15 cellular contexts compared by ENCODE assay signal in genomic region chr19:3981373-3981735, GRCh38. TPM values are rescaled to one million over a fixed set of nuclear protein-coding genes. Genes with fewer than 3 reads are reported as not detected.
DNase-seq lines count a peak whose midpoint lies in the region; ATAC-seq and TF ChIP-seq lines count a peak whose summit lies in the region.
"Had no signal": no experiment of that assay in that cellular context is flagged by ENCODE, and none has a peak within 500 bp of the region (broad histone marks: within the 10 kb centered on the region; RNA-seq: fewer than 3 reads in every experiment).

No MANE protein-coding gene starts in this region.

- no peak overlapping the region for H4K91ac ChIP-seq in trophoblast cell (ENCODE audit: low read depth, low read length)

- H4K12ac ChIP-seq in trophoblast cell (ENCODE audit: low read depth, low read length), result no peak overlapping the region

- H2AK5ac ChIP-seq in trophoblast cell (ENCODE audit: low read length), result no peak overlapping the region

- H3K79me1 ChIP-seq in trophoblast cell (ENCODE audit: low read length), result peaks cover 7% of the 10 kb centered on the region

- no peaks in the 10 kb centered on the region for H3K27me3 ChIP-seq in DND-41 (ENCODE audit: insufficient read depth, low read length, poor library complexity)
- no peaks in the 10 kb centered on the region for H3K27me3 ChIP-seq in trophoblast cell (ENCODE audit: insufficient read depth, low read length)
- H3K27me3 ChIP-seq in foreskin keratinocyte, result no peaks in the 10 kb centered on the region
- H3K27me3 ChIP-seq: body of pancreas had no signal

- H3K4me3 ChIP-seq in DND-41 (ENCODE audit: low read depth in 1 of 2, low read length in 2 of 2) (no peak overlapping the region), trophoblast cell (ENCODE audit: low read depth, low read length) (no peak overlapping the region)
- H3K4me3 ChIP-seq: body of pancreas had no signal

- H3K9me3 Mint-ChIP-seq in HFFc6, result peaks cover 12% of the 10 kb centered on the region
- H3K9me3 Mint-ChIP-seq in central memory CD8-positive, alpha-beta T cell, result no peaks in the 10 kb centered on the region

- TF ChIP-seq CTCF in DND-41 (IDR thresholded peaks at IDR 0.05; ENCODE audit: borderline replicate concordance, extremely low read depth, low read length, poor library complexity, severe bottlenecking) (no peak), HFFc6 (IDR thresholded peaks at IDR 0.05) (no peak), foreskin keratinocyte (conservative IDR thresholded peaks at IDR 0.05) (no peak)

- peaks cover 87% of the 10 kb centered on the region for H3K36me3 ChIP-seq in DND-41 (ENCODE audit: insufficient read depth, low read length)
- peaks cover 79 to 80% of the 10 kb centered on the region in 2 experiments for H3K36me3 ChIP-seq in trophoblast cell (ENCODE audit: control insufficient read depth in 1 of 2, insufficient read depth in 2 of 2, low read length in 2 of 2)

- peaks cover 60% of the 10 kb centered on the region for H3K36me3 Mint-ChIP-seq in HFFc6 (ENCODE audit: low read depth)
- H3K36me3 Mint-ChIP-seq in central memory CD8-positive, alpha-beta T cell (ENCODE audit: insufficient read depth), result peaks cover 86% of the 10 kb centered on the region

- H3K9ac ChIP-seq in DND-41 (ENCODE audit: low read depth, low read length) (0 out of 2 replicates have a peak overlapping the region, but pooled peaks have one; percentile 2), trophoblast cell (ENCODE audit: low read length) (no peak overlapping the region)

- H3K9me3 ChIP-seq in DND-41 (ENCODE audit: insufficient read depth, low read length, severe bottlenecking) (no peaks in the 10 kb centered on the region), trophoblast cell (ENCODE audit: insufficient read depth, low read depth, low read length) (peaks cover 16% of the 10 kb centered on the region)
- H3K9me3 ChIP-seq: body of pancreas had no signal

- H3K79me2 ChIP-seq in DND-41 (ENCODE audit: insufficient read depth, low read length) (peaks cover 86% of the 10 kb centered on the region), trophoblast cell (ENCODE audit: control insufficient read depth, insufficient read depth, low read length, poor library complexity) (peaks cover 32% of the 10 kb centered on the region)

- ATAC-seq in DND-41 (ENCODE audit: insufficient read depth, low read depth) (no peak), foreskin keratinocyte (no peak), GM19455 (IDR thresholded peaks at IDR 0.05; ENCODE audit: unreplicated experiment) (no peak)
- ATAC-seq in central memory CD8-positive, alpha-beta T cell (replicated peaks; ENCODE audit: extremely low read depth, poor library complexity, severe bottlenecking), result no peak
- ATAC-seq: body of pancreas, sciatic nerve had no signal

- H4K20me1 ChIP-seq in DND-41 (ENCODE audit: insufficient read depth, low read length), result peaks cover 85% of the 10 kb centered on the region

- no peak overlapping the region for H3K14ac ChIP-seq in trophoblast cell (ENCODE audit: low read length)

- H2BK5ac ChIP-seq in trophoblast cell (ENCODE audit: low read depth, low read length, poor library complexity), result no peak overlapping the region

- peaks cover 48% of the 10 kb centered on the region for H3K4me1 Mint-ChIP-seq in HFFc6 (ENCODE audit: low read depth)
- peaks cover 41% of the 10 kb centered on the region for H3K4me1 Mint-ChIP-seq in central memory CD8-positive, alpha-beta T cell

- DNase-seq in DND-41, result no peak
- no peak for DNase-seq in HFFc6
- no peak for DNase-seq in central memory CD8-positive, alpha-beta T cell (ENCODE audit: low spot score in 2 of 2)
- DNase-seq in trophoblast cell, result no peak
- DNase-seq in foreskin keratinocyte, result no peak
- no peak for DNase-seq in activated CD4-positive, CD25-positive, alpha-beta regulatory T cell treated with anti-CD3 and anti-CD28 coated beads, Interleukin-2, amount 50 U/mL, for 72 hours
- DNase-seq: effector CD4-positive, alpha-beta T cell; Kasumi-1; kidney; NCI-H187 treated with DMSO at 0.1 percent for 48 hours; NCI-H774 had no signal

- H2BK120ac ChIP-seq in trophoblast cell (ENCODE audit: insufficient read depth, low read length, poor library complexity), result no peak overlapping the region

- H3K27ac Mint-ChIP-seq in HFFc6, result peak overlapping the region; percentile 45; the same call in 1 of the 2 replicates
- peak overlapping the region; percentile 95 for H3K27ac Mint-ChIP-seq in central memory CD8-positive, alpha-beta T cell (ENCODE audit: low read depth)

- no peak overlapping the region for H2BK12ac ChIP-seq in trophoblast cell (ENCODE audit: low read length)

- peak overlapping the region; percentile 34; the same call in 1 of the 2 replicates for H3K4me3 Mint-ChIP-seq in HFFc6
- peak overlapping the region; percentile 37 for H3K4me3 Mint-ChIP-seq in central memory CD8-positive, alpha-beta T cell

- no peak overlapping the region for H3K23ac ChIP-seq in trophoblast cell (ENCODE audit: low read length)

- H3K4me2 ChIP-seq in DND-41 (ENCODE audit: insufficient read depth, low read length) (peak overlapping the region; percentile 87; the same call in 1 of the 2 replicates), trophoblast cell (ENCODE audit: low read length) (no peak overlapping the region)

- no peak overlapping the region for H3K18ac ChIP-seq in trophoblast cell (ENCODE audit: low read length)

- no peak overlapping the region for H3K27ac ChIP-seq in DND-41 (ENCODE audit: low read length)
- H3K27ac ChIP-seq in trophoblast cell (ENCODE audit: low read depth, low read length), result no peak overlapping the region
- H3K27ac ChIP-seq in foreskin keratinocyte, result no peak overlapping the region

- H3K4ac ChIP-seq in trophoblast cell (ENCODE audit: low read depth, low read length), result peak overlapping the region; percentile 84

- H3K27me3 Mint-ChIP-seq in HFFc6 (ENCODE audit: insufficient read depth), result peaks cover 74% of the 10 kb centered on the region
- H3K27me3 Mint-ChIP-seq in central memory CD8-positive, alpha-beta T cell, result no peaks in the 10 kb centered on the region

- WGBS in trophoblast cell (ENCODE audit: extremely low coverage, insufficient coverage, insufficient read length), result no CpG with 5 or more reads among the region's 10 CpGs

- H3K4me1 ChIP-seq in DND-41 (ENCODE audit: insufficient read depth, low read length) (peaks cover 61% of the 10 kb centered on the region), trophoblast cell (ENCODE audit: control insufficient read depth in 1 of 2, insufficient read depth in 2 of 2, low read length in 2 of 2) (peaks cover 7 to 15% of the 10 kb centered on the region in 2 experiments), foreskin keratinocyte (peaks cover 6% of the 10 kb centered on the region)

- no peak overlapping the region for H2AFZ ChIP-seq in DND-41 (ENCODE audit: low read depth, low read length)
- H2AFZ ChIP-seq in trophoblast cell (ENCODE audit: insufficient read depth, low read length, poor library complexity), result no peak overlapping the region

- H4K8ac ChIP-seq in trophoblast cell (ENCODE audit: low read depth, low read length), result no peak overlapping the region

RNA-seq across cellular contexts. Expression of gene EEF2, which starts 3.9 kb away (rescaled TPM):
- total RNA-seq in HFFc6 (2021; fragmentation: NEBNext Ultra II Directional; extraction: Animal tissue kit (Norgen Biotek cat#: 25700)), result 1,000 to 10,000 TPM; 2,555 to 2,867 (median 2,696) TPM
- 1,711 and 1,770 TPM in 2 replicates for polyA plus RNA-seq in trophoblast cell (2013)
- total RNA-seq in foreskin keratinocyte, result 1,955 and 2,022 TPM in 2 replicates
- 1,478 and 1,570 TPM in 2 replicates for polyA plus RNA-seq in foreskin keratinocyte

RNA-seq across cellular contexts. Expression of gene DAPK3, which starts 10.5 kb away (rescaled TPM):
- total RNA-seq in HFFc6 (2021; fragmentation: NEBNext Ultra II Directional; extraction: Animal tissue kit (Norgen Biotek cat#: 25700)), result 100 to 1,000 TPM; 116 to 140 (median 128) TPM
- polyA plus RNA-seq in trophoblast cell (2013), result 151 and 155 TPM in 2 replicates
- total RNA-seq in foreskin keratinocyte, result 61.9 and 67.6 TPM in 2 replicates
- 59.9 and 69.1 TPM in 2 replicates for polyA plus RNA-seq in foreskin keratinocyte

RNA-seq across cellular contexts. Expression of gene PIAS4, which starts 26.2 kb away (rescaled TPM):
- total RNA-seq in HFFc6 (2021; fragmentation: NEBNext Ultra II Directional; extraction: Animal tissue kit (Norgen Biotek cat#: 25700)), result 10 to 100 TPM; 20.0 to 26.0 (median 23.3) TPM
- 73.6 and 81.3 TPM in 2 replicates for polyA plus RNA-seq in trophoblast cell (2013)
- 22.0 and 23.9 TPM in 2 replicates for total RNA-seq in foreskin keratinocyte
- polyA plus RNA-seq in foreskin keratinocyte, result 10.7 and 11.9 TPM in 2 replicates

RNA-seq across cellular contexts. Expression of gene NMRK2, which starts 48.5 kb away (rescaled TPM):
- total RNA-seq in HFFc6 (2021; fragmentation: NEBNext Ultra II Directional; extraction: Animal tissue kit (Norgen Biotek cat#: 25700)), result not detected
- 4.5 and 5.6 TPM in 2 replicates for polyA plus RNA-seq in trophoblast cell (2013)
- total RNA-seq in foreskin keratinocyte, result not detected in 2 replicates
- polyA plus RNA-seq in foreskin keratinocyte, result not detected in 2 replicates
- total RNA-seq: body of pancreas, sciatic nerve, temporal lobe had no signal
